In the genomic region with DNA sequence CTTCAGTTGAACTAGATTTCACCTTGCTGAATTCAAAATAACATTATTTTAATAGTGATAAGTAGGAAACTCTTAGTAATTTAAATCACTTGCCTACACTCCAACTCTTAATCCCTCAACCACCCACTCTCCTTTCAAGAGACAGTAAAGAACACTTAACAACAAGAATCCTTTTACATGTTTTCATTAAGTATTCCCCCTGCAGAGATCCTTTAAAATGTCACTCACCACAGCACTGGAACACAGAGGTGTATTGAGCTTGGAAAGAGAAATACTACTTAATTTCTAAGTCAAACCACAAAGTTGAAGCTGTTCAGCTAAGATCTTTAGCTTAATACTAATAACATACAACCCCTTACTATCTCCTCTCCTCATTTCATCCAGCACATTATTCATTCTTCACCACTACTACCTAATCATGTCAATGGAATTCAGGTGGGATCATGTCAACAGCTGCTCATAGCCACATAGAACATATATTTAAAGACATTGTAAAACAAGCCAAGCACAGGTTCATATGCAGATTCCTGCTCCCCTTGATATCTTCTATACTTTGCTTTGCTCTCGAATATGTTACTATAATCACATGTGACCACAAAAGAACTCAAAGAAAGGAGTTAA, we compare ENCODE assay signal across 17 cellular contexts. TPM values are rescaled to one million over a fixed set of nuclear protein-coding genes. Genes with fewer than 3 reads are reported as not detected.
DNase-seq lines count a peak whose midpoint lies in the region; ATAC-seq and TF ChIP-seq lines count a peak whose summit lies in the region.
"Had no signal": no experiment of that assay in that cellular context is flagged by ENCODE, and none has a peak within 500 bp of the region (broad histone marks: within the 10 kb centered on the region; RNA-seq: fewer than 3 reads in every experiment).

No MANE protein-coding gene starts in this region.

- peaks cover 5% of the 10 kb centered on the region for H3K27me3 ChIP-seq in A673 (replicated peaks; ENCODE audit: insufficient read depth, low read depth, low read length, poor library complexity)
- H3K27me3 ChIP-seq: BLaER1 treated with 17β-estradiol and CSF1 and Interleukin-3, amounts not matched to agents 10 nM and 100 nM had no signal

- CTCF ChIA-PET in A673 (lab: Charles Lee): no interaction called here
- CTCF ChIA-PET in HEK293T (lab: Yijun Ruan, JAX): no interaction called here

- no peaks in the 10 kb centered on the region for H3K9me3 ChIP-seq in A673 (ENCODE audit: low read depth, low read length, poor library complexity, severe bottlenecking)
- H3K9me3 ChIP-seq: BLaER1 treated with 17β-estradiol and CSF1 and Interleukin-3, amounts not matched to agents 10 nM and 100 nM; SK-N-SH had no signal

- H3K36me3 ChIP-seq in A673 (ENCODE audit: insufficient read depth, low read length, poor library complexity, severe bottlenecking): no peaks in the 10 kb centered on the region
- H3K36me3 ChIP-seq: BLaER1 treated with 17β-estradiol and CSF1 and Interleukin-3, amounts not matched to agents 10 nM and 100 nM had no signal

- peak; percentile 21 for DNase-seq in A673 (ENCODE audit: low spot score)
- DNase-seq in HEK293T (ENCODE audit: extremely low spot score): no peak
- peak; percentile 72 for DNase-seq in NCI-H524 treated with DMSO at 0.1 percent for 48 hours (lab: John Stamatoyannopoulos, UW)
- peak; percentile 7 for DNase-seq in glomerular visceral epithelial cell (ENCODE audit: extremely low spot score)
- DNase-seq: 8988T, DMS153, Kasumi-1, NCI-H1417, NCI-H2029, NCI-H526 treated with DMSO at 0.1 percent for 48 hours, SK-N-SH had no signal

- no peaks in the 10 kb centered on the region for H3K4me1 ChIP-seq in A673 (ENCODE audit: insufficient read depth, low read length, poor library complexity, severe bottlenecking)
- H3K4me1 ChIP-seq: BLaER1 treated with 17β-estradiol and CSF1 and Interleukin-3, amounts not matched to agents 10 nM and 100 nM had no signal

- intact Hi-C loops in A673 (cut with micrococcal nuclease; ENCODE audit: unreplicated experiment): no loop called here

- BruUV-seq in A673 (replicated peaks; lab: Mats Ljungman, UMichigan): no TSS peak

- ATAC-seq in HG02763 (IDR thresholded peaks at IDR 0.05; ENCODE audit: unreplicated experiment): no peak
- ATAC-seq in GM18861 (IDR thresholded peaks at IDR 0.05; ENCODE audit: unreplicated experiment): no peak
- no peak for ATAC-seq in GM19452 (IDR thresholded peaks at IDR 0.05; ENCODE audit: unreplicated experiment)
- ATAC-seq in HG02798 (IDR thresholded peaks at IDR 0.05; ENCODE audit: poor library complexity, unreplicated experiment): no peak
- ATAC-seq: HepG2 had no signal

- H3K27ac ChIP-seq in A673 (ENCODE audit: low read depth, low read length, poor library complexity, severe bottlenecking): no peak overlapping the region
- H3K27ac ChIP-seq: BLaER1 treated with 17β-estradiol and CSF1 and Interleukin-3, amounts not matched to agents 10 nM and 100 nM had no signal

- POLR2A ChIA-PET in A673 (lab: Charles Lee; ENCODE audit: low non-redundant PET): no interaction called here
- POLR2A ChIA-PET in HEK293T (lab: Yijun Ruan, JAX): no interaction called here

- no peak for TF ChIP-seq CTCF in A673 (conservative IDR thresholded peaks at IDR 0.05; ENCODE audit: low read depth, low read length)

- no peak overlapping the region for H3K4me3 ChIP-seq in A673 (ENCODE audit: low read depth, low read length, poor library complexity, severe bottlenecking)
- H3K4me3 ChIP-seq: BLaER1 treated with 17β-estradiol and CSF1 and Interleukin-3, amounts not matched to agents 10 nM and 100 nM had no signal

TF ChIP-seq in HEK293T, 16 proteins besides CTCF, POLR2A, EP300 and RAD21:
- no peak for TF ChIP-seq BHLHE40 (IDR thresholded peaks at IDR 0.05; ENCODE audit: borderline replicate concordance)
- no peak for TF ChIP-seq CTBP1 (IDR thresholded peaks at IDR 0.05; ENCODE audit: borderline replicate concordance)
- TF ChIP-seq, protein P1, sequence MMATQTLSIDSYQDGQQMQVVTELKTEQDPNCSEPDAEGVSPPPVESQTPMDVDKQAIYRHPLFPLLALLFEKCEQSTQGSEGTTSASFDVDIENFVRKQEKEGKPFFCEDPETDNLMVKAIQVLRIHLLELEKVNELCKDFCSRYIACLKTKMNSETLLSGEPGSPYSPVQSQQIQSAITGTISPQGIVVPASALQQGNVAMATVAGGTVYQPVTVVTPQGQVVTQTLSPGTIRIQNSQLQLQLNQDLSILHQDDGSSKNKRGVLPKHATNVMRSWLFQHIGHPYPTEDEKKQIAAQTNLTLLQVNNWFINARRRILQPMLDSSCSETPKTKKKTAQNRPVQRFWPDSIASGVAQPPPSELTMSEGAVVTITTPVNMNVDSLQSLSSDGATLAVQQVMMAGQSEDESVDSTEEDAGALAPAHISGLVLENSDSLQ (IDR thresholded peaks at IDR 0.05): peak; percentile 80

RNA-seq across cellular contexts. Expression of a gene that starts 40.5 kb away (rescaled TPM):
- total RNA-seq in A673 (2021): 0.13 TPM in 2 replicates
